13 cellular contexts compared by ENCODE assay signal in genomic region chr20:1474817-1475603, GRCh38. TPM values are rescaled to one million over a fixed set of nuclear protein-coding genes. Genes with fewer than 3 reads are reported as not detected.
A peak's percentile ranks its signal among the peaks of the same experiment; 100 is the strongest.
DNase-seq lines count a peak whose midpoint lies in the region; ATAC-seq and TF ChIP-seq lines count a peak whose summit lies in the region.
"Had no signal": no experiment of that assay in that cellular context is flagged by ENCODE, and none has a peak within 500 bp of the region (broad histone marks: within the 10 kb centered on the region; RNA-seq: fewer than 3 reads in every experiment).

No MANE protein-coding gene starts in this region.

- H3K4me3 ChIP-seq in LNCaP clone FGC (ENCODE audit: low read depth, low read length), result no peak overlapping the region
- no peak overlapping the region for H3K4me3 ChIP-seq in GM23248

- peak; percentile 86 for ATAC-seq in WTC11
- no peak for ATAC-seq in GM18909 (IDR thresholded peaks at IDR 0.05; ENCODE audit: poor library complexity, unreplicated experiment)
- ATAC-seq: natural killer cell had no signal

- POLR2A ChIA-PET in WTC11 (lab: Charles Lee), result no interaction called here

- no peaks in the 10 kb centered on the region for H3K36me3 Mint-ChIP-seq in WTC11
- H3K36me3 Mint-ChIP-seq: natural killer cell had no signal

- no peaks in the 10 kb centered on the region for H4K20me1 ChIP-seq in GM23248 (ENCODE audit: insufficient read depth)

- no peaks in the 10 kb centered on the region for H3K36me3 ChIP-seq in GM23248 (ENCODE audit: low read depth)

- H3K4me1 ChIP-seq in GM23248 (ENCODE audit: insufficient read depth), result peaks cover 19% of the 10 kb centered on the region

- TF ChIP-seq CTCF in GM12872 (IDR thresholded peaks at IDR 0.05; ENCODE audit: insufficient read depth, low read depth, low read length), result peak; percentile 41; the same call in 2 of the 3 replicates
- 0 out of 2 replicates have a peak, but pooled peaks have one; percentile 3 for TF ChIP-seq CTCF in LNCaP clone FGC (IDR thresholded peaks at IDR 0.05; ENCODE audit: control insufficient read depth, extremely low read depth, insufficient read depth)
- no peak for TF ChIP-seq CTCF in WTC11 (IDR thresholded peaks at IDR 0.05)

- H3K4me1 Mint-ChIP-seq in WTC11, result peaks cover 5% of the 10 kb centered on the region; the same call in 1 of the 2 replicates
- H3K4me1 Mint-ChIP-seq: natural killer cell had no signal

- H3K4me3 Mint-ChIP-seq in WTC11, result no peak overlapping the region
- H3K4me3 Mint-ChIP-seq: natural killer cell had no signal

- H3K9ac ChIP-seq in GM23248, result no peak overlapping the region

- peaks cover 27% of the 10 kb centered on the region for H3K27me3 Mint-ChIP-seq in WTC11 (ENCODE audit: low read depth)

- no peaks in the 10 kb centered on the region for H3K79me2 ChIP-seq in GM23248 (ENCODE audit: insufficient read depth)

- no peak overlapping the region for H3K4me2 ChIP-seq in GM23248 (ENCODE audit: unreplicated experiment)

- H3K27ac ChIP-seq in GM23248 (no peak overlapping the region), caudate nucleus (ENCODE audit: low read depth, low read length) (no peak overlapping the region)

- 54 to 64% methylated on average over 4 of the region's 4 CpGs for WGBS in GM23248 (ENCODE audit: low coverage in 1 of 2, low lambda C conversion rate in 2 of 2, missing lambda C conversion rate in 2 of 2), 2 experiments

- H3F3A ChIP-seq in GM23248 (ENCODE audit: insufficient read depth), result peaks cover 22% of the 10 kb centered on the region

- H2AFZ ChIP-seq in GM23248, result no peak overlapping the region

- no peaks in the 10 kb centered on the region for H3K27me3 ChIP-seq in GM23248 (replicated peaks; ENCODE audit: insufficient read depth)

- no peaks in the 10 kb centered on the region for H3K9me2 ChIP-seq in GM23248 (ENCODE audit: insufficient read depth)

- DNase-seq in LNCaP clone FGC (ENCODE audit: low read depth) (no peak), WTC11 (ENCODE audit: low spot score) (no peak), iPS-NIHi7 (ENCODE audit: extremely low spot score) (peak; percentile 35), GM23248 (no peak), caudate nucleus (lab: John Stamatoyannopoulos, UW) (no peak)
- DNase-seq: anterior cingulate cortex, erythroblast, kidney, natural killer cell had no signal

- CTCF ChIA-PET in WTC11 (lab: Charles Lee), result interaction anchor here (0.9 to 3.2 kb wide), 3 partner anchors 28 to 302 kb away, joined by 3 to 31 read pairs (median 5); no protein-coding TSS in a partner anchor

- in situ Hi-C loops in GM23248 (cut with MboI), result no loop called here

- H3K9me3 ChIP-seq in GM23248 (ENCODE audit: low read depth), result no peaks in the 10 kb centered on the region

- no peak overlapping the region for H3K27ac Mint-ChIP-seq in WTC11
- H3K27ac Mint-ChIP-seq: natural killer cell had no signal

- H3K9me3 Mint-ChIP-seq in WTC11, result no peaks in the 10 kb centered on the region
- H3K9me3 Mint-ChIP-seq: natural killer cell had no signal

TF ChIP-seq in WTC11, 78 proteins besides CTCF, POLR2A, EP300 and RAD21:
- no peak for TF ChIP-seq MYBL2 (CRISPR knock-in tag; IDR thresholded peaks at IDR 0.05)
- TF ChIP-seq USF1 (CRISPR knock-in tag; IDR thresholded peaks at IDR 0.05), result peak; percentile 89
- no peak for TF ChIP-seq MXD4 (CRISPR knock-in tag; IDR thresholded peaks at IDR 0.05; ENCODE audit: borderline replicate concordance)
- TF ChIP-seq USF2 (CRISPR knock-in tag; IDR thresholded peaks at IDR 0.05), result peak; percentile 88
- no peak for TF ChIP-seq CDX4 (CRISPR knock-in tag; IDR thresholded peaks at IDR 0.05; ENCODE audit: borderline replicate concordance)
- TF ChIP-seq OVOL2 (CRISPR knock-in tag; IDR thresholded peaks at IDR 0.05; ENCODE audit: borderline replicate concordance), result no peak

RNA-seq across cellular contexts. Expression of gene NSFL1C, which starts 8.4 kb away (rescaled TPM):
- 76.7 to 85.5 TPM (median 83.2 TPM) in 3 replicates for total RNA-seq in WTC11 (2021)
- 22.2 and 32.0 TPM in 2 replicates for total RNA-seq in GM23248 (2014; rRNA removed; shearing (Covaris generic))
- polyA plus RNA-seq in GM23248 (2016; fragmentation: Nextera tagmentation; extraction: Ambion mirVana), result 84.2 and 88.7 TPM in 2 replicates

RNA-seq across cellular contexts. Expression of gene SIRPB2, which starts 16.2 kb away (rescaled TPM):
- not detected in 3 replicates for total RNA-seq in WTC11 (2021)
- total RNA-seq in GM23248 (2014; rRNA removed; shearing (Covaris generic)), result not detected in 2 replicates
- not detected in 2 replicates for polyA plus RNA-seq in GM23248 (2016; fragmentation: Nextera tagmentation; extraction: Ambion mirVana)
- total RNA-seq: NCI-H460; T-helper 2 cell treated with Interferon-gamma antibody and Interleukin-4, amounts not matched to agents 100 ng/mL and 5 ng/mL, for 36 hours had no signal
